Comparison of ENCODE assay signal across 9 cellular contexts in the genomic region with DNA sequence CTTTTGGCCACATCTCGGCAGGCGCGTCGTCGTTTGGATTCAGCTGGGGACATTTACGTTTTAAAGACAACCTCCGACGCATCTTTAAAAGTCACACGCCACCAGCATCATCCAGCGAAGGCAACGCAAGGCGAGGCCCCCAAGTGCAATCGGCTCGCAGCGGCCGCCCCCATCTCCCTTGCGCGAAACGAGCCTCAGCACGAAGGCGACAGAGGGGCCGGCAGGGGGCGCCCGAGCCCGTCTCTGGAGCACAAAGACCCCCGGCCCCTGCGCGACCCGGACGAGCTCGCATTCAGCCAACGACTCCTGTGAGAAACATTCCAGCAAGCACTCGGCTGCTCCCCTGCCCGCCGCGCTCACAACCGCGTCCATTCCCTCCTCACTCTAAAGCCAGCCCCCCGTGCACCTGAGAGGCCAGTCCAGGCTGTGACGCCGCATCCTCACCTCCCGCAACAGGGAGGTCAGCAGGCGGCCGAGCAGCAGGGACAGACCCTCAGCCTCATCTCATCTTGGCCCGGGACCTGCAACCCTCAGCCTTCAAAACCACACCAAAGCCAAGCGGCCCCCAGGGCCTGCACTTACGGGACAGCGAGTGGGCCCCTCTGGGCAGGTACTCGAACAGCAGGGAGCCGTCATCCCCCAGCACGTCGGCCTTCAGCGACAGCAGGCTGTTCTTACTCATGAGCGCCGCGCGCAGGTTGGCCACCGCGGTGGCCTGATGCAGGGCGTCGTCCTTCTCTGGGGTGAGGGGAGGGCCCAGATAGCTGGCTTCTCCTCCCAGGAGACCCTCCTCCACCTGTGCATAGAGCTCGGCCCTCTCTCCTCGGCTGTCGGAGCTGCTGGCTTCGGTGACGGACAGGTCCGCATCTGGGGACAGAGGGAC. TPM values are rescaled to one million over a fixed set of nuclear protein-coding genes. Genes with fewer than 3 reads are reported as not detected.
DNase-seq lines count a peak whose midpoint lies in the region; ATAC-seq, FAIRE-seq and TF ChIP-seq lines count a peak whose summit lies in the region.
"Had no signal": no experiment of that assay in that cellular context is flagged by ENCODE, and none has a peak within 500 bp of the region (broad histone marks: within the 10 kb centered on the region; RNA-seq: fewer than 3 reads in every experiment).

No MANE protein-coding gene starts in this region.

- no peaks in the 10 kb centered on the region for H3K36me3 Mint-ChIP-seq in natural killer cell

- dilution Hi-C loops in endothelial cell of umbilical vein (cut with MboI; ENCODE audit: extremely low pct_ligation_motif_present, low sequenced_read_pairs): no loop called here

- H3K4me3 ChIP-seq in Peyer's patch (no peak overlapping the region), endothelial cell of umbilical vein (replicated peaks in 1 of 3; ENCODE audit: insufficient read depth in 1 of 3, low read depth in 1 of 3, low read length in 3 of 3) (peak overlapping the region in 2 of 3 experiments; percentile 17 to 26)

- H3K27ac Mint-ChIP-seq in natural killer cell: no peak overlapping the region

- H3K4me1 ChIP-seq in Peyer's patch (peaks cover 0 to 9% (median 0%) of the 10 kb centered on the region in 4 donors), endothelial cell of umbilical vein (ENCODE audit: control insufficient read depth, extremely low read depth, insufficient read depth, low read length) (peaks cover 6% of the 10 kb centered on the region)

- H3K36me3 ChIP-seq in Peyer's patch (no peaks in the 10 kb centered on the region), endothelial cell of umbilical vein (ENCODE audit: control insufficient read depth in 2 of 2, extremely low read depth in 1 of 2, insufficient read depth in 2 of 2, low read length in 2 of 2) (no peaks in the 10 kb centered on the region)

- FAIRE-seq in D721Med (lab: Jason Lieb, UNC) (no peak), endothelial cell of umbilical vein (lab: Jason Lieb, UNC) (peak; percentile 82)

- TF ChIP-seq POLR2A in Peyer's patch (IDR thresholded peaks at IDR 0.05) (no peak), endothelial cell of umbilical vein (IDR thresholded peaks at IDR 0.05; ENCODE audit: low read depth, low read length) (no peak)

- H2AFZ ChIP-seq in endothelial cell of umbilical vein (ENCODE audit: low read depth, low read length): peak overlapping the region; percentile 91

- BruUV-seq in endothelial cell of umbilical vein (replicated peaks; lab: Mats Ljungman, UMichigan): no TSS peak

- H3K79me2 ChIP-seq in endothelial cell of umbilical vein (ENCODE audit: control insufficient read depth, insufficient read depth, low read length): no peaks in the 10 kb centered on the region

- H3K27me3 ChIP-seq in Peyer's patch (no peaks in the 10 kb centered on the region), endothelial cell of umbilical vein (ENCODE audit: control insufficient read depth in 2 of 2, insufficient read depth in 2 of 2, low read length in 2 of 2) (no peaks in the 10 kb centered on the region)

- no peak overlapping the region for H3K27ac ChIP-seq in Peyer's patch
- H3K27ac ChIP-seq in endothelial cell of umbilical vein (ENCODE audit: insufficient read depth, low read depth, low read length): no peak overlapping the region

- POLR2A ChIA-PET in endothelial cell of umbilical vein (lab: Charles Lee): no interaction called here

- peak overlapping the region; percentile 65 for H3K4me2 ChIP-seq in endothelial cell of umbilical vein (ENCODE audit: insufficient read depth, low read length)

- no peaks in the 10 kb centered on the region for H3K9me1 ChIP-seq in endothelial cell of umbilical vein (replicated peaks; ENCODE audit: control insufficient read depth, extremely low read depth, insufficient read depth, low read length)

- DNase-seq in D721Med (ENCODE audit: insufficient read length, low spot score) (peak; percentile 80), Peyer's patch (no peak), endothelial cell of umbilical vein (ENCODE audit: low read depth, low spot score) (peak; percentile 60), natural killer cell (no peak), NCI-H774 (lab: John Stamatoyannopoulos, UW) (no peak), NCI-H1417 (lab: John Stamatoyannopoulos, UW) (no peak), NCI-H446 treated with DMSO at 0.1 percent for 48 hours (lab: John Stamatoyannopoulos, UW) (no peak)

- H3K9me3 ChIP-seq in Peyer's patch: no peaks in the 10 kb centered on the region
- no peaks in the 10 kb centered on the region for H3K9me3 ChIP-seq in endothelial cell of umbilical vein (replicated peaks; ENCODE audit: control insufficient read depth, insufficient read depth, low read length)

- ATAC-seq in natural killer cell (peak in 1 of 3 donors; percentile 42), HG03565 (IDR thresholded peaks at IDR 0.05; ENCODE audit: unreplicated experiment) (no peak)
- ATAC-seq: left colon had no signal

- intact Hi-C loops in endothelial cell of umbilical vein (cut with micrococcal nuclease): loop anchor here (2.0 kb wide), 2 partner anchors 89 to 237 kb away; a partner anchor contains a TSS
- intact Hi-C loops in natural killer cell (cut with micrococcal nuclease): no loop called here

- no peak overlapping the region for H3K4me3 Mint-ChIP-seq in natural killer cell

- no peaks in the 10 kb centered on the region for H3K27me3 Mint-ChIP-seq in natural killer cell (ENCODE audit: low read depth in 2 of 2)

- no peaks in the 10 kb centered on the region for H3K4me1 Mint-ChIP-seq in natural killer cell

- TF ChIP-seq CTCF in D721Med (IDR thresholded peaks at IDR 0.05; ENCODE audit: insufficient read depth, missing control alignments) (peak; percentile 61), Peyer's patch (IDR thresholded peaks at IDR 0.05) (peak in 5 of 6 experiments; percentile 21 to 43 (median 31)), endothelial cell of umbilical vein (IDR thresholded peaks at IDR 0.05; ENCODE audit: extremely low read depth in 1 of 2, insufficient read depth in 1 of 2, low read depth in 1 of 2, low read length in 2 of 2) (peak; percentile 86 to 94), natural killer cell (IDR thresholded peaks at IDR 0.05) (peak; percentile 37)

- no peak overlapping the region for H3K9ac ChIP-seq in endothelial cell of umbilical vein (replicated peaks; ENCODE audit: extremely low read depth, insufficient read depth, low read length)

- H3K9me3 Mint-ChIP-seq in natural killer cell: no peaks in the 10 kb centered on the region

- no peaks in the 10 kb centered on the region for H4K20me1 ChIP-seq in endothelial cell of umbilical vein (replicated peaks; ENCODE audit: control insufficient read depth, extremely low read depth, insufficient read depth, low read length)

- CTCF ChIA-PET in endothelial cell of umbilical vein (lab: Charles Lee): interaction anchor here (0.8 to 2.5 kb wide), 20 partner anchors 9 to 279 kb away, joined by 3 to 32 read pairs (median 6); a partner anchor contains a TSS

TF ChIP-seq in endothelial cell of umbilical vein, 7 proteins besides CTCF, POLR2A, EP300 and RAD21 (continues in another document):
- TF ChIP-seq, protein P1, sequence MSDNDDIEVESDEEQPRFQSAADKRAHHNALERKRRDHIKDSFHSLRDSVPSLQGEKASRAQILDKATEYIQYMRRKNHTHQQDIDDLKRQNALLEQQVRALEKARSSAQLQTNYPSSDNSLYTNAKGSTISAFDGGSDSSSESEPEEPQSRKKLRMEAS (IDR thresholded peaks at IDR 0.05; ENCODE audit: insufficient read depth, insufficient read length): no peak
- TF ChIP-seq JUN (IDR thresholded peaks at IDR 0.05; ENCODE audit: borderline replicate concordance, insufficient read depth, insufficient read length, low read depth) (no peak), EZH2 (IDR thresholded peaks at IDR 0.05; ENCODE audit: borderline replicate concordance, low read depth, low read length, severe bottlenecking) (no peak), POLR2AphosphoS5 (IDR thresholded peaks at IDR 0.05; ENCODE audit: insufficient read depth, low read depth, low read length) (no peak), MYC (IDR thresholded peaks at IDR 0.05; ENCODE audit: low read depth, low read length) (no peak), GATA2 (IDR thresholded peaks at IDR 0.05; ENCODE audit: insufficient read depth, insufficient read length, low read depth, low read length) (no peak)

RNA-seq across cellular contexts. Expression of a gene that starts 35.8 kb away (rescaled TPM):
- 10 to 100 TPM; 34.2 to 54.5 (median 40.4) TPM for total RNA-seq in Peyer's patch
- total RNA-seq in endothelial cell of umbilical vein: 69.3 and 69.4 TPM in 2 replicates
- 41.7 and 66.5 TPM in 2 replicates for polyA plus RNA-seq in endothelial cell of umbilical vein
- polyA plus RNA-seq in endothelial cell of umbilical vein (2011; cell fraction: cytosol; rRNA removed): 25.5 and 38.8 TPM in 2 replicates
- polyA plus RNA-seq in endothelial cell of umbilical vein (2011; cell fraction: nucleus; rRNA removed): 76.9 and 100 TPM in 2 replicates
- 34.9 and 60.2 TPM in 2 replicates for polyA plus RNA-seq in endothelial cell of umbilical vein (2012)
- 13.1 and 22.9 TPM in 2 replicates for polyA minus RNA-seq in endothelial cell of umbilical vein
- polyA minus RNA-seq in endothelial cell of umbilical vein (2011; cell fraction: cytosol; rRNA and poly(A)+ RNA removed): 30.2 TPM
- polyA minus RNA-seq in endothelial cell of umbilical vein (2011; cell fraction: nucleus; rRNA and poly(A)+ RNA removed): 8.3 and 20.7 TPM in 2 replicates
- 100 to 1,000 TPM in 1 of 3 donors, 10 to 100 TPM in 2; 90.4 to 100 (median 95.5) TPM for total RNA-seq in natural killer cell

RNA-seq across cellular contexts. Expression of a gene that starts 38.9 kb away (rescaled TPM):
- total RNA-seq in Peyer's patch (10 to 100 TPM; 32.6 to 55.3 (median 41.0) TPM), endothelial cell of umbilical vein (11.5 and 12.2 TPM in 2 replicates), natural killer cell (10 to 100 TPM; 86.5 to 94.4 (median 91.7) TPM)
- polyA plus RNA-seq in endothelial cell of umbilical vein: 10.7 and 16.3 TPM in 2 replicates
- polyA plus RNA-seq in endothelial cell of umbilical vein (2011; cell fraction: cytosol; rRNA removed): 1.0 and 2.9 TPM in 2 replicates
- polyA plus RNA-seq in endothelial cell of umbilical vein (2011; cell fraction: nucleus; rRNA removed): 42.5 and 46.6 TPM in 2 replicates
- 4.2 and 5.4 TPM in 2 replicates for polyA plus RNA-seq in endothelial cell of umbilical vein (2012)
- polyA minus RNA-seq in endothelial cell of umbilical vein: 0.59 and 2.5 TPM in 2 replicates
- polyA minus RNA-seq in endothelial cell of umbilical vein (2011; cell fraction: cytosol; rRNA and poly(A)+ RNA removed): 3.2 TPM
- polyA minus RNA-seq in endothelial cell of umbilical vein (2011; cell fraction: nucleus; rRNA and poly(A)+ RNA removed): 4.1 and 8.6 TPM in 2 replicates

RNA-seq across cellular contexts. Expression of a gene that starts 55.7 kb away (rescaled TPM):
- 10 to 100 TPM in 1 of 4 donors, 1 to 10 TPM in 3; 1.9 to 33.0 (median 4.4) TPM for total RNA-seq in Peyer's patch
- 4.3 and 7.1 TPM in 2 replicates for total RNA-seq in endothelial cell of umbilical vein
- polyA plus RNA-seq in endothelial cell of umbilical vein: 1.3 TPM in 2 replicates
- polyA plus RNA-seq in endothelial cell of umbilical vein (2011; cell fraction: cytosol; rRNA removed): 0.76 and 1.3 TPM in 2 replicates
- polyA plus RNA-seq in endothelial cell of umbilical vein (2011; cell fraction: nucleus; rRNA removed): 2.0 and 2.3 TPM in 2 replicates
- 1.7 and 2.5 TPM in 2 replicates for polyA plus RNA-seq in endothelial cell of umbilical vein (2012)
- polyA minus RNA-seq in endothelial cell of umbilical vein: 5.8 and 6.6 TPM in 2 replicates
- polyA minus RNA-seq in endothelial cell of umbilical vein (2011; cell fraction: cytosol; rRNA and poly(A)+ RNA removed): 18.6 TPM
- polyA minus RNA-seq in endothelial cell of umbilical vein (2011; cell fraction: nucleus; rRNA and poly(A)+ RNA removed): 2.4 and 3.6 TPM in 2 replicates
- total RNA-seq in natural killer cell: 1 to 10 TPM; 1.1 TPM

Comparison
In these comparisons a context has a peak if more than half of its experiments do, and no peak if none do; other contexts are left out.
1. DNase-seq: peak in D721Med (single experiment) and endothelial cell of umbilical vein (single experiment); none in Peyer's patch (0 of 3), natural killer cell (single experiment), NCI-H774 (single experiment), NCI-H1417 (0 of 3) and NCI-H446 treated with DMSO at 0.1 percent for 48 hours (single experiment).
2. CTCF ChIP-seq: peak in every context shown above with its lines; median percentile 90 in endothelial cell of umbilical vein; 61 in D721Med; 37 in natural killer cell; 31 in Peyer's patch.
3. H3K4me3 ChIP-seq: peak in endothelial cell of umbilical vein (2 of 3); none in Peyer's patch (0 of 4).